Comparison of ENCODE assay signal across 26 cellular contexts in the genomic region with DNA sequence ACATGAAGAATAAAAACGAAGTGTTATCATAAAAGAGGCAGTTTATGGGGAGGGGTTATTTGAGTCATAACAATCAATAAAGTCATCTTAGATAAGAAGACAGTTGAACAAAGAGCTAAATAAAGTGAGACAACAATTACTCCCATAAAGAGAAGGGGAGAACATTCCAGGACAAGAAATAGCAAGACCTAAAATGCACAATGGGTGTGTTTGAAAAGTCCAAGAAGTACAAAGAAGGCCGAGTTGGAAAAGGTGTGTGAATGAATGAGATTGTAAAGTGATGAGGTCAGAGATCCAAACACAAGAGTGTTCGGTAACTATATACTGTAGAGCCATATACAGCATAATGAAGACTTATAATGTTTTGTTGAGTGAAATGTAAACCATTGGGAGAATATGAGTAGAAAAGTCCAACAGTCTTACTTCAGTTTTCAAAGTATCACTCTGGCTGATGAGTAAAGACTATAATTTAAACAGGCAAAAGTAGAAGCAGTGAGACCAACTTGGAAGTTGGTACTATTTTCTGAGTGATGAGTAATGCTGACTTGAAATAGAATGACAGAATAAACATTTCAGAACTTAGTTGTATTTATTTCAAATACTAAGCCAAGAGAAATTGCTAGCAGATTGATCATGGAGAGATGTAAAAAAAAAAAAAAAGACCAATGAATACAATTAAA.
DNase-seq lines count a peak whose midpoint lies in the region; ATAC-seq, FAIRE-seq and TF ChIP-seq lines count a peak whose summit lies in the region.
"Had no signal": no experiment of that assay in that cellular context is flagged by ENCODE, and none has a peak within 500 bp of the region (broad histone marks: within the 10 kb centered on the region; RNA-seq: fewer than 3 reads in every experiment).

No MANE protein-coding gene starts in this region.

- FAIRE-seq in A549 (lab: Jason Lieb, UNC): no peak
- FAIRE-seq: TTC549 had no signal

- CTCF ChIA-PET in A549 (lab: Yijun Ruan, JAX): no interaction called here

- TF ChIP-seq RAD21 in A549 (conservative IDR thresholded peaks at IDR 0.05 in 1 of 2, IDR thresholded peaks at IDR 0.05 in 1 of 2): no peak

- DNase-seq in A549 (ENCODE audit: low read depth in 1 of 2, low spot score in 1 of 2) (peak; percentile 2 to 28), HT1080 (ENCODE audit: low read depth) (peak; percentile 57), astrocyte of the hippocampus (ENCODE audit: low read depth, low spot score) (peak; percentile 12), kidney glomerular epithelial cell (lab: John Stamatoyannopoulos, UW) (peak; percentile 77), UCSD-AML1 (lab: John Stamatoyannopoulos, UW; ENCODE audit: unreplicated experiment) (no peak), G401 (ENCODE audit: low spot score) (no peak), NAMALWA (ENCODE audit: low spot score) (no peak), left lobe of liver (ENCODE audit: low spot score) (no peak)
- DNase-seq: activated naive CD4-positive, alpha-beta T cell treated with anti-CD3 and anti-CD28 coated beads, Interleukin-2, amount 50 U/mL, for 16 hours; activated T-cell treated with anti-CD3 and anti-CD28 coated beads, Interleukin-2, amount 50 U/mL, for 72 hours; effector CD8-positive, alpha-beta T cell; IMR-90; naive B cell; NCI-H1694 treated with DMSO at 0.1 percent for 48 hours; NCI-H774; occipital lobe; SIG-M5; stimulated activated CD4-positive, alpha-beta T cell treated with anti-CD3 and anti-CD28 coated beads, Interleukin-12 subunit alpha, Interleukin-12 subunit beta, amount 100 ng/mL, for 4 hours; stimulated activated naive CD8-positive, alpha-beta T cell treated with anti-CD3 and anti-CD28 coated beads, Interleukin-15, amount 100 ng/mL, for 72 hours; T-cell; transverse colon had no signal

- 8% methylated on average over 3 of the region's 3 CpGs for WGBS in A549 (ENCODE audit: missing lambda C conversion rate)

- in situ Hi-C loops in G401 (cut with HindIII; ENCODE audit: low sequenced_read_pairs): no loop called here

- no peak overlapping the region for H3K27ac ChIP-seq in A549
- H3K27ac ChIP-seq: ascending aorta, BLaER1, esophagus muscularis mucosa, transverse colon had no signal

- peaks cover 27% of the 10 kb centered on the region for H3K4me1 ChIP-seq in A549
- H3K4me1 ChIP-seq: ascending aorta, BLaER1, esophagus muscularis mucosa, transverse colon had no signal

- no peak; a peak in 1 of 6 replicates for ATAC-seq in A549
- ATAC-seq in left lobe of liver: no peak
- ATAC-seq: activated T-cell treated with anti-CD3 and anti-CD28 coated beads, Interleukin-2, amount 50 U/mL, for 72 hours; GM23338; stimulated activated naive CD8-positive, alpha-beta T cell treated with anti-CD3 and anti-CD28 coated beads, Interleukin-15, amount 100 ng/mL, for 72 hours; T-cell had no signal

- TF ChIP-seq CTCF in A549 (IDR thresholded peaks at IDR 0.05): no peak

- TF ChIP-seq POLR2A in A549 (IDR thresholded peaks at IDR 0.05; ENCODE audit: low read length): no peak

- POLR2A ChIA-PET in A549 (lab: Yijun Ruan, JAX): no interaction called here

- no peaks in the 10 kb centered on the region for H3K9me3 ChIP-seq in A549
- H3K9me3 ChIP-seq: ascending aorta, BLaER1, esophagus muscularis mucosa, transverse colon had no signal

- H3K4me3 ChIP-seq in A549: no peak overlapping the region
- H3K4me3 ChIP-seq: ascending aorta, BLaER1, esophagus muscularis mucosa, GM23338, transverse colon had no signal

- TF ChIP-seq EP300 in A549 (IDR thresholded peaks at IDR 0.05): no peak

- peak overlapping the region; percentile 40 for H3K4me2 ChIP-seq in A549
- H3K4me2 ChIP-seq: BLaER1, GM23338 had no signal

TF ChIP-seq in A549, 52 proteins besides CTCF, POLR2A, EP300 and RAD21:
- no peak for TF ChIP-seq SMC3 (IDR thresholded peaks at IDR 0.05)
- peak; percentile 12; the same call in 1 of the 2 replicates for TF ChIP-seq GATA3 (IDR thresholded peaks at IDR 0.05; ENCODE audit: borderline replicate concordance)

Comparison
In these comparisons a context has a peak if more than half of its experiments do, and no peak if none do; other contexts are left out.
1. DNase-seq: peak in A549 (2 of 2), HT1080 (single experiment), astrocyte of the hippocampus (single experiment) and kidney glomerular epithelial cell (single experiment); none in UCSD-AML1 (single experiment), G401 (single experiment), NAMALWA (single experiment) and left lobe of liver (single experiment).